In genomic region chr7:155738652-155739537, GRCh38 we compare ENCODE assay signal across 8 cellular contexts.
DNase-seq lines count a peak whose midpoint lies in the region; ATAC-seq and TF ChIP-seq lines count a peak whose summit lies in the region.

No MANE protein-coding gene starts in this region.

- no peaks in the 10 kb centered on the region for H3K27me3 Mint-ChIP-seq in activated T-helper 2 cell treated with anti-CD3 and anti-CD28 coated beads, Interferon-gamma antibody, Interleukin-2, Interleukin-4, amounts not matched to agents 10 μg/mL and 5 μg/mL and 100 μg/mL, durations not matched to agents 14 hours and 24 hours and 36 hours (ENCODE audit: low read depth)
- H3K27me3 Mint-ChIP-seq in osteocyte (ENCODE audit: unreplicated experiment), result no peaks in the 10 kb centered on the region

- peaks cover 54% of the 10 kb centered on the region for H4K20me1 ChIP-seq in PC-9 (ENCODE audit: insufficient read depth)

- H3K4me3 ChIP-seq in PC-9 (no peak overlapping the region), fibroblast of villous mesenchyme (ENCODE audit: low read depth, low read length) (no peak overlapping the region), transverse colon (no peak overlapping the region)

- no peak for TF ChIP-seq EP300 in transverse colon (IDR thresholded peaks at IDR 0.05; ENCODE audit: low read depth)

- intact Hi-C loops in PC-9 (cut with micrococcal nuclease; ENCODE audit: unreplicated experiment) (loop anchor here (1.0 to 10.0 kb wide), 3 partner anchors 141 to 810 kb away; no protein-coding TSS in a partner anchor), transverse colon (cut with DNase I; ENCODE audit: low total_unique reads) (no loop called here)
- intact Hi-C loops in activated T-helper 2 cell treated with anti-CD3 and anti-CD28 coated beads, Interferon-gamma antibody, Interleukin-2, Interleukin-4, amounts not matched to agents 10 μg/mL and 5 μg/mL and 100 μg/mL, durations not matched to agents 14 hours and 24 hours and 36 hours (cut with micrococcal nuclease), result loop anchor here (1.0 to 10.0 kb wide), 5 partner anchors 26 to 444 kb away; partner anchors contain the start of gene INSIG1

- H3F3A ChIP-seq in PC-9 (ENCODE audit: insufficient read depth, low read depth), result peaks cover 10% of the 10 kb centered on the region; the same call in 1 of the 2 replicates

- DNase-seq in NCI-H2196 (lab: John Stamatoyannopoulos, UW; ENCODE audit: unreplicated experiment), result peak; percentile 21
- DNase-seq in NCI-H2196 treated with DMSO at 0.1 percent for 48 hours (lab: John Stamatoyannopoulos, UW; ENCODE audit: unreplicated experiment), result no peak
- DNase-seq in PC-9, result peak; percentile 51 to 60
- DNase-seq in activated T-helper 2 cell treated with anti-CD3 and anti-CD28 coated beads, Interferon-gamma antibody, Interleukin-2, Interleukin-4, amounts not matched to agents 10 μg/mL and 5 μg/mL and 100 μg/mL, durations not matched to agents 14 hours and 24 hours and 36 hours (ENCODE audit: low spot score), result peak; percentile 46
- peak; percentile 82 for DNase-seq in fibroblast of villous mesenchyme (ENCODE audit: low read depth)
- no peak for DNase-seq in osteocyte (ENCODE audit: extremely low spot score, unreplicated experiment)
- DNase-seq in transverse colon, result peak; percentile 83

- in situ Hi-C loops in transverse colon (cut with MboI; ENCODE audit: low pct_ligation_motif_present in 1 of 4, low pct_unique_long_range_greater_than_20kb in 1 of 4, low sequenced_read_pairs in 3 of 4), result loop anchor here in 1 of 4 donors (10.0 kb wide), 1 partner anchor 134 kb away; no protein-coding TSS in a partner anchor

- H3K27me3 ChIP-seq in PC-9 (ENCODE audit: insufficient read depth, low read depth) (no peaks in the 10 kb centered on the region), transverse colon (no peaks in the 10 kb centered on the region)

- H3K36me3 Mint-ChIP-seq in activated T-helper 2 cell treated with anti-CD3 and anti-CD28 coated beads, Interferon-gamma antibody, Interleukin-2, Interleukin-4, amounts not matched to agents 10 μg/mL and 5 μg/mL and 100 μg/mL, durations not matched to agents 14 hours and 24 hours and 36 hours (ENCODE audit: low read depth), result peaks cover 88% of the 10 kb centered on the region
- peaks cover 37% of the 10 kb centered on the region for H3K36me3 Mint-ChIP-seq in osteocyte (ENCODE audit: unreplicated experiment)

- H3K27ac ChIP-seq in PC-9, result no peak overlapping the region
- H3K27ac ChIP-seq in transverse colon, result no peak overlapping the region

- no peaks in the 10 kb centered on the region for H3K9me3 Mint-ChIP-seq in activated T-helper 2 cell treated with anti-CD3 and anti-CD28 coated beads, Interferon-gamma antibody, Interleukin-2, Interleukin-4, amounts not matched to agents 10 μg/mL and 5 μg/mL and 100 μg/mL, durations not matched to agents 14 hours and 24 hours and 36 hours
- H3K9me3 Mint-ChIP-seq in osteocyte (ENCODE audit: unreplicated experiment), result no peaks in the 10 kb centered on the region

- H3K9me3 ChIP-seq in PC-9 (ENCODE audit: insufficient read depth, low read depth), result no peaks in the 10 kb centered on the region
- H3K9me3 ChIP-seq in transverse colon, result no peaks in the 10 kb centered on the region

- CTCF ChIA-PET in PC-9 (lab: Charles Lee), result no interaction called here

- POLR2A ChIA-PET in PC-9 (lab: Charles Lee; ENCODE audit: unreplicated experiment), result no interaction called here

- BruUV-seq in PC-9 (replicated peaks; lab: Mats Ljungman, UMichigan), result no TSS peak

- TF ChIP-seq CTCF in PC-9 (conservative IDR thresholded peaks at IDR 0.05), result peak; percentile 84
- peak; percentile 59 for TF ChIP-seq CTCF in fibroblast of villous mesenchyme (IDR thresholded peaks at IDR 0.05; ENCODE audit: insufficient read depth, low read depth, low read length)
- TF ChIP-seq CTCF in osteocyte (IDR thresholded peaks at IDR 0.05), result peak; percentile 76
- peak; percentile 37 to 71 (median 62) for TF ChIP-seq CTCF in transverse colon (IDR thresholded peaks at IDR 0.05)

- no peaks in the 10 kb centered on the region for H3K79me2 ChIP-seq in PC-9 (ENCODE audit: low read depth)

- H3K4me1 ChIP-seq in PC-9 (replicated peaks; ENCODE audit: insufficient read depth) (no peaks in the 10 kb centered on the region), transverse colon (peaks cover 0 to 11% (median 2%) of the 10 kb centered on the region in 4 donors)

- H2AFZ ChIP-seq in PC-9, result no peak overlapping the region

- no peak for TF ChIP-seq POLR2A in transverse colon (IDR thresholded peaks at IDR 0.05)

- H3K4me3 Mint-ChIP-seq in activated T-helper 2 cell treated with anti-CD3 and anti-CD28 coated beads, Interferon-gamma antibody, Interleukin-2, Interleukin-4, amounts not matched to agents 10 μg/mL and 5 μg/mL and 100 μg/mL, durations not matched to agents 14 hours and 24 hours and 36 hours (ENCODE audit: low read depth), result peak overlapping the region; percentile 51
- no peak overlapping the region for H3K4me3 Mint-ChIP-seq in osteocyte (ENCODE audit: unreplicated experiment)

- WGBS in transverse colon (ENCODE audit: low coverage in 1 of 2), 2 donors, result 63 to 74% methylated on average over 11 to 13 of the region's 13 CpGs

- peak; percentile 71 for ATAC-seq in HG03439 (IDR thresholded peaks at IDR 0.05; ENCODE audit: unreplicated experiment)

- peaks cover 40% of the 10 kb centered on the region for H3K36me3 ChIP-seq in PC-9 (ENCODE audit: low read depth)
- peaks cover 0 to 42% (median 18%) of the 10 kb centered on the region in 4 donors for H3K36me3 ChIP-seq in transverse colon

- H3K9me2 ChIP-seq in PC-9 (ENCODE audit: insufficient read depth), result no peaks in the 10 kb centered on the region

- H3K4me2 ChIP-seq in PC-9, result no peak overlapping the region

- peak overlapping the region; percentile 78 for H3K27ac Mint-ChIP-seq in activated T-helper 2 cell treated with anti-CD3 and anti-CD28 coated beads, Interferon-gamma antibody, Interleukin-2, Interleukin-4, amounts not matched to agents 10 μg/mL and 5 μg/mL and 100 μg/mL, durations not matched to agents 14 hours and 24 hours and 36 hours
- no peak overlapping the region for H3K27ac Mint-ChIP-seq in osteocyte (ENCODE audit: unreplicated experiment)

- peaks cover 74% of the 10 kb centered on the region for H3K4me1 Mint-ChIP-seq in activated T-helper 2 cell treated with anti-CD3 and anti-CD28 coated beads, Interferon-gamma antibody, Interleukin-2, Interleukin-4, amounts not matched to agents 10 μg/mL and 5 μg/mL and 100 μg/mL, durations not matched to agents 14 hours and 24 hours and 36 hours (ENCODE audit: low read depth)
- no peaks in the 10 kb centered on the region for H3K4me1 Mint-ChIP-seq in osteocyte (ENCODE audit: unreplicated experiment)

Comparison
In these comparisons a context has a peak if more than half of its experiments do, and no peak if none do; other contexts are left out.
1. DNase-seq: peak in NCI-H2196 (single experiment), PC-9 (2 of 2), activated T-helper 2 cell treated with anti-CD3 and anti-CD28 coated beads, Interferon-gamma antibody, Interleukin-2, Interleukin-4, amounts not matched to agents 10 μg/mL and 5 μg/mL and 100 μg/mL, durations not matched to agents 14 hours and 24 hours and 36 hours (single experiment), fibroblast of villous mesenchyme (single experiment) and transverse colon (single experiment); none in NCI-H2196 treated with DMSO at 0.1 percent for 48 hours (single experiment) and osteocyte (single experiment).
2. Peak in every context shown above with its lines, with median percentiles within 50 percentile points of each other: CTCF ChIP-seq.